Comparison of ENCODE assay signal across 8 cellular contexts in genomic region chr10:22086730-22087364, GRCh38.
DNase-seq lines count a peak whose midpoint lies in the region; ATAC-seq and TF ChIP-seq lines count a peak whose summit lies in the region.

No MANE protein-coding gene starts in this region.

- dilution Hi-C loops in mammary epithelial cell (cut with HindIII; ENCODE audit: low sequenced_read_pairs), result no loop called here

- in situ Hi-C loops in mammary epithelial cell (cut with MboI; ENCODE audit: low sequenced_read_pairs in 2 of 2), result no loop called here

- H3K4me3 ChIP-seq in mammary epithelial cell (replicated peaks in 1 of 3; ENCODE audit: insufficient read depth in 1 of 3, low read depth in 2 of 3, low read length in 3 of 3) (no peak overlapping the region), lower lobe of right lung (no peak overlapping the region)

- no peak overlapping the region for H3K9ac ChIP-seq in mammary epithelial cell (ENCODE audit: insufficient read depth, low read length)

- H3K4me2 ChIP-seq in mammary epithelial cell (ENCODE audit: insufficient read depth, low read depth, low read length), result no peak overlapping the region

- DNase-seq in AG20443 (ENCODE audit: low spot score) (peak; percentile 87), NCI-H1694 treated with DMSO at 0.1 percent for 48 hours (lab: John Stamatoyannopoulos, UW) (peak; percentile 57), mammary epithelial cell (peak; percentile 27), lower lobe of right lung (peak; percentile 70), HT-29 (ENCODE audit: low spot score) (no peak)
- no peak for DNase-seq in stimulated activated CD4-positive, alpha-beta T cell treated with anti-CD3 and anti-CD28 coated beads, Interleukin-2, amount 100 ng/mL, for 24 hours

- no peaks in the 10 kb centered on the region for H3K36me3 ChIP-seq in mammary epithelial cell (ENCODE audit: insufficient read depth, low read length)
- H3K36me3 ChIP-seq in lower lobe of right lung, result no peaks in the 10 kb centered on the region

- H3K79me2 ChIP-seq in mammary epithelial cell (ENCODE audit: insufficient read depth, low read length), result no peaks in the 10 kb centered on the region

- CTCF ChIA-PET in mammary epithelial cell (lab: Charles Lee; ENCODE audit: low non-redundant PET), result no interaction called here

- H3K27me3 ChIP-seq in mammary epithelial cell (ENCODE audit: insufficient read depth, low read length) (peaks cover 2% of the 10 kb centered on the region), lower lobe of right lung (ENCODE audit: low read depth) (no peaks in the 10 kb centered on the region)

- ATAC-seq in lower lobe of right lung (peak; percentile 85 to 86), HG03280 (IDR thresholded peaks at IDR 0.05; ENCODE audit: unreplicated experiment) (no peak), GM18861 (IDR thresholded peaks at IDR 0.05; ENCODE audit: unreplicated experiment) (no peak)

- BruUV-seq in mammary epithelial cell (replicated peaks; lab: Mats Ljungman, UMichigan), result no TSS peak

- H3K4me1 ChIP-seq in mammary epithelial cell (ENCODE audit: insufficient read depth, low read length) (no peaks in the 10 kb centered on the region), lower lobe of right lung (peaks cover 7% of the 10 kb centered on the region)

- 79% methylated on average over 5 of the region's 5 CpGs for WGBS in mammary epithelial cell (ENCODE audit: low coverage, missing lambda C conversion rate)

- TF ChIP-seq CTCF in mammary epithelial cell (conservative IDR thresholded peaks at IDR 0.05 in 1 of 2, IDR thresholded peaks at IDR 0.05 in 1 of 2; ENCODE audit: extremely low read depth in 1 of 2, insufficient read depth in 1 of 2, low read depth in 1 of 2, low read length in 2 of 2), result no peak
- TF ChIP-seq CTCF in lower lobe of right lung (IDR thresholded peaks at IDR 0.05), result no peak

- H4K20me1 ChIP-seq in mammary epithelial cell (ENCODE audit: insufficient read depth, low read length), result no peaks in the 10 kb centered on the region

- no peak overlapping the region for H3K27ac ChIP-seq in mammary epithelial cell (ENCODE audit: insufficient read depth, low read depth, low read length)
- H3K27ac ChIP-seq in lower lobe of right lung, result no peak overlapping the region

- intact Hi-C loops in mammary epithelial cell (cut with micrococcal nuclease) (no loop called here), lower lobe of right lung (cut with DNase I) (no loop called here)

- H3K9me3 ChIP-seq in mammary epithelial cell (replicated peaks; ENCODE audit: insufficient read depth, low read length) (no peaks in the 10 kb centered on the region), lower lobe of right lung (no peaks in the 10 kb centered on the region)

- H2AFZ ChIP-seq in mammary epithelial cell (ENCODE audit: low read depth, low read length), result no peak overlapping the region

Comparison
In these comparisons a context has a peak if more than half of its experiments do, and no peak if none do; other contexts are left out.
1. DNase-seq: peak in AG20443 (single experiment), NCI-H1694 treated with DMSO at 0.1 percent for 48 hours (single experiment), mammary epithelial cell (single experiment) and lower lobe of right lung (single experiment); none in HT-29 (single experiment) and stimulated activated CD4-positive, alpha-beta T cell treated with anti-CD3 and anti-CD28 coated beads, Interleukin-2, amount 100 ng/mL, for 24 hours (0 of 2).
2. ATAC-seq: peak in lower lobe of right lung (2 of 2); none in HG03280 (single experiment) and GM18861 (single experiment).